In the genomic region with DNA sequence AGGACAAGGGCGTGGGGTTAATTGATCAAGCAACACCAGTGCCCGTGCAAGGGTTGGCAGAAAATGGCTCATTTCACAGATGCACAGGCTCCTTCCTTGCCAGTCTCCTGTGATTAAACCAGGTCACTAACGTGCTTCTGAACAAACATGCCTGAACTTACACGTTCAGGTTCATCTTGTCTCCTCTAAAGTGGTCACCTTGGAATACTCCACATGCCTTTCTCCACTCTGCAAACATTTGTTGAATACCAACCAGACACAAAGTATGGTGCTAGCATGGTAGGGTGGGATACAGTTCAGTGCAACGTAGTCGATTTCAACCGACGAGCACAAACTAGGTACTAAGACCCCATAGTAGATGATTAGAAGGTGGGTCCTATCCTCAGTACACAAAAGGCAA, we compare ENCODE assay signal across 6 cellular contexts.
"Had no signal": no experiment of that assay in that cellular context is flagged by ENCODE, and none has a peak within 500 bp of the region (broad histone marks: within the 10 kb centered on the region; RNA-seq: fewer than 3 reads in every experiment).

No MANE protein-coding gene starts in this region.

- DNase-seq: H7, HCEC 1CT, IMR-90, KG1 had no signal

- H3K4me2 ChIP-seq: GM23338 had no signal

- H2AFZ ChIP-seq: GM23338 had no signal

- FAIRE-seq: K562 had no signal

- ATAC-seq: GM23338, K562 had no signal

- H3K4me3 ChIP-seq: GM23338, K562 had no signal
